18 cellular contexts compared by ENCODE assay signal in the genomic region with DNA sequence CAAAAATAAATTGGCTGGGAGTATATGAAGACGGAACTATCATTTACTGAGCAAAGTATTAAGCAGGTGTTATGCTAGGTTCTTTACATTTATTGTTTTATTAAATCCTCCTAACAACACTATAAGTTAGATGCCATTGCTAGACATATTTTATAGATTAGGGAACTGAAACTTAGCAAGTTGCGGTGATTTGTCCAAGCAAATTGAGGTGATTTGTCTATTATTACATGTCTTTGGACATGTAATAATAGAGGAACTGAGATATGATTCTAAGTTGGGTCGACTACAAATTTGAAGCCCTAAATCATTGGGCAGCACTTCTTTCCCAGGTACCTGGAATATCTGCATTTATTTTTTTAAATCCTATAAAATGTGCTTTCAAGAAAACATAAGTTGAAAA.
"Had no signal": no experiment of that assay in that cellular context is flagged by ENCODE, and none has a peak within 500 bp of the region (broad histone marks: within the 10 kb centered on the region; RNA-seq: fewer than 3 reads in every experiment).

No MANE protein-coding gene starts in this region.

- H3K36me3 ChIP-seq: esophagus squamous epithelium, gastroesophageal sphincter, neutrophil, spleen, tibial nerve, upper lobe of right lung, vagina had no signal

- H3K27ac ChIP-seq: esophagus squamous epithelium, gastroesophageal sphincter, neutrophil, spleen, testis, tibial nerve, upper lobe of right lung, vagina had no signal

- ATAC-seq: gastroesophageal sphincter; left colon; left ventricle myocardium superior; sciatic nerve; stimulated activated naive B cell treated with anti-CD40 and anti-IgM and Interleukin-4, amounts not matched to agents 10 μg/mL and 1 μg/mL and 100 μg/mL, for 72 hours; stimulated activated naive CD8-positive, alpha-beta T cell treated with anti-CD3 and anti-CD28 coated beads, Interleukin-15, amount 100 ng/mL, for 72 hours; upper lobe of right lung had no signal

- H3K27me3 ChIP-seq: esophagus squamous epithelium, gastroesophageal sphincter, neutrophil, spleen, testis, tibial nerve, upper lobe of right lung, vagina had no signal

- H3K4me1 ChIP-seq: esophagus squamous epithelium, gastroesophageal sphincter, spleen, testis, tibial nerve, upper lobe of right lung, vagina had no signal

- H3K4me3 ChIP-seq: esophagus squamous epithelium, gastroesophageal sphincter, spleen, testis, tibial nerve, upper lobe of right lung, vagina had no signal

- H3K9me3 ChIP-seq: esophagus squamous epithelium, gastroesophageal sphincter, neutrophil, testis, tibial nerve, upper lobe of right lung, vagina had no signal

- DNase-seq: esophagus squamous epithelium; foreskin fibroblast; left colon; left ventricle myocardium superior; mesendoderm; naive B cell; spleen; stimulated activated CD4-positive, alpha-beta T cell treated with anti-CD3 and anti-CD28 coated beads, Interleukin-2, amount 100 ng/mL, for 24 hours; stimulated activated CD4-positive, alpha-beta T cell treated with anti-CD3 and anti-CD28 coated beads, Interleukin-4, amount 100 ng/mL, for 4 hours; stimulated activated naive B cell treated with anti-CD40 and anti-IgM and Interleukin-4, amounts not matched to agents 10 μg/mL and 1 μg/mL and 100 μg/mL, for 72 hours; stimulated activated naive CD8-positive, alpha-beta T cell treated with anti-CD3 and anti-CD28 coated beads, Interleukin-15, amount 100 ng/mL, for 72 hours; testis; upper lobe of right lung had no signal
